19 cellular contexts compared by ENCODE assay signal in genomic region chr5:56356121-56356875, GRCh38.
A peak's percentile ranks its signal among the peaks of the same experiment; 100 is the strongest.
DNase-seq lines count a peak whose midpoint lies in the region; ATAC-seq and TF ChIP-seq lines count a peak whose summit lies in the region.
"Had no signal": no experiment of that assay in that cellular context is flagged by ENCODE, and none has a peak within 500 bp of the region (broad histone marks: within the 10 kb centered on the region; RNA-seq: fewer than 3 reads in every experiment).

No MANE protein-coding gene starts in this region.

- peaks cover 39% of the 10 kb centered on the region for H3F3A ChIP-seq in PC-9 (ENCODE audit: insufficient read depth, low read depth)

- no peak overlapping the region for H2BK12ac ChIP-seq in H9 (ENCODE audit: insufficient read length, low read depth, low read length)

- H3K4me1 Mint-ChIP-seq in Caco-2 (ENCODE audit: low read depth, unreplicated experiment) (peaks cover 62% of the 10 kb centered on the region), H9 (peaks cover 3 to 5% of the 10 kb centered on the region in 2 experiments; a peak in 3 of 4 replicates)

- TF ChIP-seq CTCF in Caco-2 (IDR thresholded peaks at IDR 0.05; ENCODE audit: insufficient read depth in 1 of 2, low read depth in 1 of 2, low read length in 1 of 2, severe bottlenecking in 1 of 2, unreplicated experiment in 1 of 2) (no peak), PC-9 (conservative IDR thresholded peaks at IDR 0.05) (no peak), hepatocyte (IDR thresholded peaks at IDR 0.05; ENCODE audit: poor library complexity) (no peak), H9 (conservative IDR thresholded peaks at IDR 0.05) (no peak)

- no peak overlapping the region for H3T11ph ChIP-seq in H9 (ENCODE audit: low read length)

- H3K9me2 ChIP-seq in PC-9 (ENCODE audit: insufficient read depth) (no peaks in the 10 kb centered on the region), hepatocyte (replicated peaks; ENCODE audit: insufficient read depth) (no peaks in the 10 kb centered on the region)

- H3K27me3 ChIP-seq in Caco-2 (replicated peaks; ENCODE audit: control insufficient read depth, insufficient read depth, low read length): no peaks in the 10 kb centered on the region
- no peaks in the 10 kb centered on the region for H3K27me3 ChIP-seq in PC-9 (ENCODE audit: insufficient read depth, low read depth)
- H3K27me3 ChIP-seq in hepatocyte: no peaks in the 10 kb centered on the region
- H3K27me3 ChIP-seq in H9 (ENCODE audit: insufficient read depth, low read length): no peaks in the 10 kb centered on the region
- H3K27me3 ChIP-seq: SJCRH30 had no signal

- H4K8ac ChIP-seq in H9 (replicated peaks; ENCODE audit: insufficient read length, low read depth, low read length): no peak overlapping the region

- H3K36me3 Mint-ChIP-seq in Caco-2 (ENCODE audit: insufficient read depth, unreplicated experiment) (peaks cover 25% of the 10 kb centered on the region), H9 (ENCODE audit: insufficient read depth in 1 of 3, low read depth in 3 of 3) (no peaks in the 10 kb centered on the region)
- H3K36me3 Mint-ChIP-seq: CD8-positive, alpha-beta T cell; stimulated activated naive B cell treated with anti-CD40 and anti-IgM and Interleukin-4, amounts not matched to agents 10 μg/mL and 1 μg/mL and 100 μg/mL, for 72 hours had no signal

- no peak overlapping the region for H3K4me3 ChIP-seq in Caco-2 (ENCODE audit: low read depth, low read length)
- H3K4me3 ChIP-seq in PC-9: no peak overlapping the region
- no peak overlapping the region for H3K4me3 ChIP-seq in hepatocyte
- H3K4me3 ChIP-seq: SJCRH30 had no signal

- H3K56ac ChIP-seq in H9 (ENCODE audit: insufficient read length, low read depth, low read length): no peak overlapping the region

- H3K79me2 ChIP-seq in PC-9 (ENCODE audit: low read depth) (no peaks in the 10 kb centered on the region), hepatocyte (no peaks in the 10 kb centered on the region), H9 (ENCODE audit: insufficient read depth, low read length) (no peaks in the 10 kb centered on the region)

- no peak overlapping the region for H3K9ac ChIP-seq in H9 (ENCODE audit: extremely low read depth, insufficient read length, low read length)

- CTCF ChIA-PET in Caco-2 (lab: Charles Lee): interaction anchor here (0.7 to 1.5 kb wide), 3 partner anchors 18 to 86 kb away, joined by 3 to 4 read pairs (median 3); no protein-coding TSS in a partner anchor
- CTCF ChIA-PET in PC-9 (lab: Charles Lee): no interaction called here

- no peaks in the 10 kb centered on the region for H3K79me1 ChIP-seq in H9 (ENCODE audit: insufficient read depth, low read depth, low read length, poor library complexity, severe bottlenecking)

- H3K4ac ChIP-seq in H9 (ENCODE audit: low read depth, low read length): no peak overlapping the region

- H3K4me2 ChIP-seq in PC-9 (peak overlapping the region; percentile 14; the same call in 1 of the 2 replicates), hepatocyte (peak overlapping the region; percentile 11), H9 (ENCODE audit: insufficient read depth, insufficient read length, low read length) (no peak overlapping the region)

- H2BK120ac ChIP-seq in H9 (ENCODE audit: low read depth, low read length, poor library complexity, severe bottlenecking): no peak overlapping the region

- H3K23ac ChIP-seq in H9 (ENCODE audit: insufficient read length, low read depth, low read length): no peak overlapping the region

- H3K9me3 Mint-ChIP-seq in Caco-2 (ENCODE audit: unreplicated experiment) (no peaks in the 10 kb centered on the region), H9 (no peaks in the 10 kb centered on the region)
- H3K9me3 Mint-ChIP-seq: activated T-helper 2 cell treated with anti-CD3 and anti-CD28 coated beads, Interferon-gamma antibody, Interleukin-2, Interleukin-4, amounts not matched to agents 10 μg/mL and 5 μg/mL and 100 μg/mL, durations not matched to agents 14 hours and 24 hours and 36 hours; CD8-positive, alpha-beta T cell had no signal

- H4K91ac ChIP-seq in H9 (ENCODE audit: insufficient read length, low read depth, low read length): no peak overlapping the region

- H2BK5ac ChIP-seq in H9 (ENCODE audit: insufficient read length, low read length): no peak overlapping the region

- H3K36me3 ChIP-seq in Caco-2 (ENCODE audit: control insufficient read depth, insufficient read depth, low read length) (no peaks in the 10 kb centered on the region), PC-9 (ENCODE audit: low read depth) (no peaks in the 10 kb centered on the region), hepatocyte (replicated peaks; ENCODE audit: insufficient read depth, low read depth) (no peaks in the 10 kb centered on the region)
- H3K36me3 ChIP-seq: SJCRH30 had no signal

- POLR2A ChIA-PET in Caco-2 (lab: Charles Lee): interaction anchor here (0.6 to 3.6 kb wide), 4 partner anchors 28 to 359 kb away, joined by 3 to 9 read pairs (median 4); no protein-coding TSS in a partner anchor
- POLR2A ChIA-PET in PC-9 (lab: Charles Lee; ENCODE audit: unreplicated experiment): no interaction called here

- DNase-seq in Caco-2: peak; percentile 78 to 81
- DNase-seq in PC-9: peak in 1 of 2 experiments; percentile 79
- peak; percentile 38 for DNase-seq in hepatocyte (ENCODE audit: low spot score)
- DNase-seq in renal cortical epithelial cell (ENCODE audit: low read depth): peak; percentile 99
- no peak for DNase-seq in COR-L47 (lab: John Stamatoyannopoulos, UW)
- DNase-seq in H9: no peak
- no peak for DNase-seq in amygdala (lab: John Stamatoyannopoulos, UW)
- DNase-seq: activated CD4-positive, CD25-positive, alpha-beta regulatory T cell; activated naive CD8-positive, alpha-beta T cell treated with anti-CD3 and anti-CD28 coated beads, Interleukin-2, amount 50 U/mL, for 24 hours; CD8-positive, alpha-beta T cell; NCI-H526 treated with DMSO at 0.1 percent for 48 hours; retina; SJCRH30; stimulated activated naive B cell treated with anti-CD40 and anti-IgM and Interleukin-4, amounts not matched to agents 10 μg/mL and 1 μg/mL and 100 μg/mL, for 72 hours; trophoblast cell had no signal

- BruUV-seq in Caco-2 (replicated peaks; lab: Mats Ljungman, UMichigan) (no TSS peak), PC-9 (replicated peaks; lab: Mats Ljungman, UMichigan) (no TSS peak)

- no peaks in the 10 kb centered on the region for H4K20me1 ChIP-seq in PC-9 (ENCODE audit: insufficient read depth)
- H4K20me1 ChIP-seq in hepatocyte (ENCODE audit: insufficient read depth, poor library complexity, severe bottlenecking): no peaks in the 10 kb centered on the region
- H4K20me1 ChIP-seq in H9 (ENCODE audit: control insufficient read depth, insufficient read depth, insufficient read length): no peaks in the 10 kb centered on the region

- H2AFZ ChIP-seq in PC-9: no peak overlapping the region
- H2AFZ ChIP-seq in hepatocyte: no peak overlapping the region
- H2AFZ ChIP-seq in H9 (ENCODE audit: low read length): no peak overlapping the region

- H2AK5ac ChIP-seq in H9 (ENCODE audit: insufficient read length, low read length): no peak overlapping the region

- H2BK15ac ChIP-seq in H9 (ENCODE audit: low read depth, low read length): no peak overlapping the region

- H4K5ac ChIP-seq in H9 (ENCODE audit: insufficient read length, low read depth, low read length): no peak overlapping the region

- intact Hi-C loops in Caco-2 (cut with micrococcal nuclease; ENCODE audit: unreplicated experiment) (loop anchor here (1.0 to 5.0 kb wide), 10 partner anchors 27 to 481 kb away; no protein-coding TSS in a partner anchor), PC-9 (cut with micrococcal nuclease; ENCODE audit: unreplicated experiment) (loop anchor here (10.0 kb wide), 1 partner anchor 279 kb away; no protein-coding TSS in a partner anchor)

- ATAC-seq in HG02798 (IDR thresholded peaks at IDR 0.05; ENCODE audit: poor library complexity, unreplicated experiment): no peak
- ATAC-seq: activated naive CD8-positive, alpha-beta T cell treated with anti-CD3 and anti-CD28 coated beads, Interleukin-2, amount 50 U/mL, for 24 hours; CD8-positive, alpha-beta T cell; stimulated activated naive B cell treated with anti-CD40 and anti-IgM and Interleukin-4, amounts not matched to agents 10 μg/mL and 1 μg/mL and 100 μg/mL, for 72 hours had no signal

- no peaks in the 10 kb centered on the region for H3K23me2 ChIP-seq in H9 (ENCODE audit: insufficient read length, low read depth, low read length, poor library complexity, severe bottlenecking)

- no peaks in the 10 kb centered on the region for H3K27me3 Mint-ChIP-seq in Caco-2 (ENCODE audit: insufficient read depth, unreplicated experiment)
- H3K27me3 Mint-ChIP-seq in H9 (ENCODE audit: low read depth): no peaks in the 10 kb centered on the region
- H3K27me3 Mint-ChIP-seq: activated naive CD8-positive, alpha-beta T cell treated with anti-CD3 and anti-CD28 coated beads, Interleukin-2, amount 50 U/mL, for 24 hours; stimulated activated naive B cell treated with anti-CD40 and anti-IgM and Interleukin-4, amounts not matched to agents 10 μg/mL and 1 μg/mL and 100 μg/mL, for 72 hours had no signal

- H3K27ac Mint-ChIP-seq in Caco-2 (ENCODE audit: unreplicated experiment) (peak overlapping the region; percentile 85), H9 (no peak overlapping the region)
- H3K27ac Mint-ChIP-seq: activated naive CD8-positive, alpha-beta T cell treated with anti-CD3 and anti-CD28 coated beads, Interleukin-2, amount 50 U/mL, for 24 hours; activated T-helper 2 cell treated with anti-CD3 and anti-CD28 coated beads, Interferon-gamma antibody, Interleukin-2, Interleukin-4, amounts not matched to agents 10 μg/mL and 5 μg/mL and 100 μg/mL, durations not matched to agents 14 hours and 24 hours and 36 hours; CD8-positive, alpha-beta T cell; stimulated activated naive B cell treated with anti-CD40 and anti-IgM and Interleukin-4, amounts not matched to agents 10 μg/mL and 1 μg/mL and 100 μg/mL, for 72 hours; T-helper 2 cell treated with Interferon-gamma antibody and Interleukin-4, amounts not matched to agents 5 μg/mL and 100 μg/mL, for 36 hours had no signal

- H3K4me1 ChIP-seq in Caco-2: peaks cover 85% of the 10 kb centered on the region
- peaks cover 72% of the 10 kb centered on the region for H3K4me1 ChIP-seq in PC-9 (replicated peaks; ENCODE audit: insufficient read depth)
- H3K4me1 ChIP-seq in hepatocyte (ENCODE audit: insufficient read depth): peaks cover 46% of the 10 kb centered on the region
- no peaks in the 10 kb centered on the region for H3K4me1 ChIP-seq in H9 (ENCODE audit: insufficient read depth, low read length)

- H3K27ac ChIP-seq in PC-9: peak overlapping the region; percentile 35
- peak overlapping the region; percentile 81 for H3K27ac ChIP-seq in hepatocyte
- H3K27ac ChIP-seq in H9 (ENCODE audit: insufficient read length, low read depth, low read length): no peak overlapping the region
- H3K27ac ChIP-seq: SJCRH30 had no signal

- H3K18ac ChIP-seq in H9 (ENCODE audit: insufficient read length, low read depth, low read length): no peak overlapping the region

- H3K4me3 Mint-ChIP-seq in Caco-2 (ENCODE audit: unreplicated experiment) (peak overlapping the region; percentile 57), H9 (no peak overlapping the region)
- H3K4me3 Mint-ChIP-seq: activated naive CD8-positive, alpha-beta T cell treated with anti-CD3 and anti-CD28 coated beads, Interleukin-2, amount 50 U/mL, for 24 hours; CD8-positive, alpha-beta T cell; neural crest cell; stimulated activated naive B cell treated with anti-CD40 and anti-IgM and Interleukin-4, amounts not matched to agents 10 μg/mL and 1 μg/mL and 100 μg/mL, for 72 hours; T-helper 2 cell treated with Interferon-gamma antibody and Interleukin-4, amounts not matched to agents 5 μg/mL and 100 μg/mL, for 36 hours had no signal

- 32% methylated on average over 6 of the region's 6 CpGs for WGBS in hepatocyte (ENCODE audit: low lambda C conversion rate, missing lambda C conversion rate)
- WGBS in H9 (ENCODE audit: extremely low coverage, insufficient read length, low lambda C conversion rate): no CpG with 5 or more reads among the region's 6 CpGs

- no peak overlapping the region for H2BK20ac ChIP-seq in H9 (ENCODE audit: low read depth, low read length, poor library complexity, severe bottlenecking)

- no peak overlapping the region for H3K14ac ChIP-seq in H9 (ENCODE audit: insufficient read depth, low read length)

- H3K9me3 ChIP-seq in Caco-2 (no peaks in the 10 kb centered on the region), PC-9 (ENCODE audit: insufficient read depth, low read depth) (0 out of 2 replicates have a peak, but pooled peaks cover 5% of the 10 kb centered on the region), hepatocyte (ENCODE audit: low read depth) (no peaks in the 10 kb centered on the region), H9 (ENCODE audit: control insufficient read depth, low read depth, low read length) (no peaks in the 10 kb centered on the region)
- H3K9me3 ChIP-seq: SJCRH30 had no signal

Comparison
In these comparisons a context has a peak if more than half of its experiments do, and no peak if none do; other contexts are left out.
1. DNase-seq: peak in Caco-2 (2 of 2), hepatocyte (single experiment) and renal cortical epithelial cell (single experiment); none in COR-L47 (single experiment), H9 (single experiment) and amygdala (0 of 56).